16 cellular contexts compared by ENCODE assay signal in genomic region chr7:2923886-2924574, GRCh38.
"Had no signal": no experiment of that assay in that cellular context is flagged by ENCODE, and none has a peak within 500 bp of the region (broad histone marks: within the 10 kb centered on the region; RNA-seq: fewer than 3 reads in every experiment).

No MANE protein-coding gene starts in this region.

- H3K9ac ChIP-seq: neural progenitor cell, parathyroid adenoma had no signal

- H3K4me1 ChIP-seq: ascending aorta, parathyroid adenoma had no signal

- DNase-seq: activated CD4-positive, alpha-beta T cell treated with anti-CD3 and anti-CD28 coated beads, Interleukin-2, amount 50 U/mL, for 1 hour; activated CD4-positive, CD25-positive, alpha-beta regulatory T cell; activated CD8-positive, alpha-beta memory T cell treated with anti-CD3 and anti-CD28 coated beads for 24 hours; activated naive CD4-positive, alpha-beta T cell treated with anti-CD3 and anti-CD28 coated beads for 36 hours; activated naive CD8-positive, alpha-beta T cell treated with anti-CD3 and anti-CD28 coated beads, Interleukin-2, amount 50 U/mL, for 24 hours; endodermal cell; erythroblast; hippocampal formation; kidney glomerular epithelial cell; naive B cell had no signal

- ATAC-seq: activated naive CD8-positive, alpha-beta T cell treated with anti-CD3 and anti-CD28 coated beads, Interleukin-2, amount 50 U/mL, for 24 hours; stimulated activated effector memory CD8-positive, alpha-beta T cell treated with anti-CD3 and anti-CD28 coated beads, Interleukin-12 subunit alpha, Interleukin-12 subunit beta, amount 100 ng/mL, for 72 hours had no signal

- H3K9me3 ChIP-seq: ascending aorta had no signal

- H3K4me2 ChIP-seq: neural progenitor cell had no signal

- H2AFZ ChIP-seq: neural progenitor cell, parathyroid adenoma had no signal

- H3K4me3 ChIP-seq: ascending aorta, dorsolateral prefrontal cortex, lung, neural progenitor cell had no signal

- H3K27me3 ChIP-seq: ascending aorta, neural progenitor cell had no signal

- H3K36me3 ChIP-seq: ascending aorta, neural progenitor cell had no signal

- H3K27ac ChIP-seq: ascending aorta, dorsolateral prefrontal cortex, neural progenitor cell, parathyroid adenoma had no signal
